ENCODE assay signal across 1 cellular context in genomic region chr12:15789215-15790171, GRCh38.
TF ChIP-seq lines count a peak whose summit lies in the region.

TSS of gene EPS8 (minus strand) at chr12:15789388. CDS start at chr12:15682951, 106,437 bp downstream.

TF ChIP-seq in HepG2, 621 proteins besides CTCF, POLR2A, EP300 and RAD21 (continued from another document and continues in another):
- peak; percentile 58; the same call in 1 of the 2 replicates for TF ChIP-seq ZSCAN29 (CRISPR knock-in tag; conservative IDR thresholded peaks at IDR 0.05)
- TF ChIP-seq, protein P1, sequence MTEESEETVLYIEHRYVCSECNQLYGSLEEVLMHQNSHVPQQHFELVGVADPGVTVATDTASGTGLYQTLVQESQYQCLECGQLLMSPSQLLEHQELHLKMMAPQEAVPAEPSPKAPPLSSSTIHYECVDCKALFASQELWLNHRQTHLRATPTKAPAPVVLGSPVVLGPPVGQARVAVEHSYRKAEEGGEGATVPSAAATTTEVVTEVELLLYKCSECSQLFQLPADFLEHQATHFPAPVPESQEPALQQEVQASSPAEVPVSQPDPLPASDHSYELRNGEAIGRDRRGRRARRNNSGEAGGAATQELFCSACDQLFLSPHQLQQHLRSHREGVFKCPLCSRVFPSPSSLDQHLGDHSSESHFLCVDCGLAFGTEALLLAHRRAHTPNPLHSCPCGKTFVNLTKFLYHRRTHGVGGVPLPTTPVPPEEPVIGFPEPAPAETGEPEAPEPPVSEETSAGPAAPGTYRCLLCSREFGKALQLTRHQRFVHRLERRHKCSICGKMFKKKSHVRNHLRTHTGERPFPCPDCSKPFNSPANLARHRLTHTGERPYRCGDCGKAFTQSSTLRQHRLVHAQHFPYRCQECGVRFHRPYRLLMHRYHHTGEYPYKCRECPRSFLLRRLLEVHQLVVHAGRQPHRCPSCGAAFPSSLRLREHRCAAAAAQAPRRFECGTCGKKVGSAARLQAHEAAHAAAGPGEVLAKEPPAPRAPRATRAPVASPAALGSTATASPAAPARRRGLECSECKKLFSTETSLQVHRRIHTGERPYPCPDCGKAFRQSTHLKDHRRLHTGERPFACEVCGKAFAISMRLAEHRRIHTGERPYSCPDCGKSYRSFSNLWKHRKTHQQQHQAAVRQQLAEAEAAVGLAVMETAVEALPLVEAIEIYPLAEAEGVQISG (CRISPR knock-in tag; IDR thresholded peaks at IDR 0.05), result peak; percentile 90
- peak; percentile 77 for TF ChIP-seq POLR2AphosphoS5 (IDR thresholded peaks at IDR 0.05; ENCODE audit: low read depth, low read length)
- TF ChIP-seq ZNF234 (CRISPR knock-in tag; conservative IDR thresholded peaks at IDR 0.05), result no peak
- TF ChIP-seq, protein P2, sequence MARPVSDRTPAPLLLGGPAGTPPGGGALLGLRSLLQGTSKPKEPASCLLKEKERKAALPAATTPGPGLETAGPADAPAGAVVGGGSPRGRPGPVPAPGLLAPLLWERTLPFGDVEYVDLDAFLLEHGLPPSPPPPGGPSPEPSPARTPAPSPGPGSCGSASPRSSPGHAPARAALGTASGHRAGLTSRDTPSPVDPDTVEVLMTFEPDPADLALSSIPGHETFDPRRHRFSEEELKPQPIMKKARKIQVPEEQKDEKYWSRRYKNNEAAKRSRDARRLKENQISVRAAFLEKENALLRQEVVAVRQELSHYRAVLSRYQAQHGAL (CRISPR knock-in tag; IDR thresholded peaks at IDR 0.05; ENCODE audit: not compliant biosample characterization), result no peak
- no peak for TF ChIP-seq MTA3 (CRISPR knock-in tag; IDR thresholded peaks at IDR 0.05)
- no peak; the same call in 1 of the 2 replicates for TF ChIP-seq ZNF543 (CRISPR knock-in tag; IDR thresholded peaks at IDR 0.05)
- TF ChIP-seq SP2 (CRISPR knock-in tag; IDR thresholded peaks at IDR 0.05), result no peak
- TF ChIP-seq RARG (CRISPR knock-in tag; IDR thresholded peaks at IDR 0.05; ENCODE audit: low read depth), result no peak
- TF ChIP-seq ZFP41 (CRISPR knock-in tag; IDR thresholded peaks at IDR 0.05; ENCODE audit: borderline replicate concordance), result no peak
- peak; percentile 63; the same call in 1 of the 2 replicates for TF ChIP-seq ZNF138 (CRISPR knock-in tag; IDR thresholded peaks at IDR 0.05; ENCODE audit: low read depth)
- TF ChIP-seq HNF1B (CRISPR knock-in tag; IDR thresholded peaks at IDR 0.05), result peak; percentile 65; the same call in 1 of the 2 replicates
- TF ChIP-seq NFIB (CRISPR knock-in tag; IDR thresholded peaks at IDR 0.05; ENCODE audit: borderline replicate concordance), result no peak
- TF ChIP-seq AKAP8 (CRISPR knock-in tag; IDR thresholded peaks at IDR 0.05), result peak; percentile 67
- TF ChIP-seq, protein P3, sequence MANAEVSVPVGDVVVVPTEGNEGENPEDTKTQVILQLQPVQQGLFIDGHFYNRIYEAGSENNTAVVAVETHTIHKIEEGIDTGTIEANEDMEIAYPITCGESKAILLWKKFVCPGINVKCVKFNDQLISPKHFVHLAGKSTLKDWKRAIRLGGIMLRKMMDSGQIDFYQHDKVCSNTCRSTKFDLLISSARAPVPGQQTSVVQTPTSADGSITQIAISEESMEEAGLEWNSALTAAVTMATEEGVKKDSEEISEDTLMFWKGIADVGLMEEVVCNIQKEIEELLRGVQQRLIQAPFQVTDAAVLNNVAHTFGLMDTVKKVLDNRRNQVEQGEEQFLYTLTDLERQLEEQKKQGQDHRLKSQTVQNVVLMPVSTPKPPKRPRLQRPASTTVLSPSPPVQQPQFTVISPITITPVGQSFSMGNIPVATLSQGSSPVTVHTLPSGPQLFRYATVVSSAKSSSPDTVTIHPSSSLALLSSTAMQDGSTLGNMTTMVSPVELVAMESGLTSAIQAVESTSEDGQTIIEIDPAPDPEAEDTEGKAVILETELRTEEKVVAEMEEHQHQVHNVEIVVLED (CRISPR knock-in tag; IDR thresholded peaks at IDR 0.05; ENCODE audit: borderline replicate concordance), result peak; percentile 50; the same call in 1 of the 2 replicates
- no peak for TF ChIP-seq ZNF83 (CRISPR knock-in tag; IDR thresholded peaks at IDR 0.05; ENCODE audit: borderline replicate concordance)
- peak; percentile 55; the same call in 1 of the 2 replicates for TF ChIP-seq ZNF709 (CRISPR knock-in tag; IDR thresholded peaks at IDR 0.05)
- TF ChIP-seq SMAD9 (CRISPR knock-in tag; IDR thresholded peaks at IDR 0.05), result no peak
- peak; percentile 71; the same call in 1 of the 2 replicates for TF ChIP-seq BORCS8-MEF2B (CRISPR knock-in tag; IDR thresholded peaks at IDR 0.05)
- TF ChIP-seq, protein P4, sequence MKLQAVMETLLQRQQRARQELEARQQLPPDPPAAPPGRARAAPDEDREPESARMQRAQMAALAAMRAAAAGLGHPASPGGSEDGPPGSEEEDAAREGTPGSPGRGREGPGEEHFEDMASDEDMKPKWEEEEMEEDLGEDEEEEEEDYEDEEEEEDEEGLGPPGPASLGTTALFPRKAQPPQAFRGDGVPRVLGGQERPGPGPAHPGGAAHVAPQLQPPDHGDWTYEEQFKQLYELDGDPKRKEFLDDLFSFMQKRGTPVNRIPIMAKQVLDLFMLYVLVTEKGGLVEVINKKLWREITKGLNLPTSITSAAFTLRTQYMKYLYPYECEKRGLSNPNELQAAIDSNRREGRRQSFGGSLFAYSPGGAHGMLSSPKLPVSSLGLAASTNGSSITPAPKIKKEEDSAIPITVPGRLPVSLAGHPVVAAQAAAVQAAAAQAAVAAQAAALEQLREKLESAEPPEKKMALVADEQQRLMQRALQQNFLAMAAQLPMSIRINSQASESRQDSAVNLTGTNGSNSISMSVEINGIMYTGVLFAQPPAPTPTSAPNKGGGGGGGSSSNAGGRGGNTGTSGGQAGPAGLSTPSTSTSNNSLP (IDR thresholded peaks at IDR 0.05; ENCODE audit: low read depth, low read length), result peak; percentile 73; the same call in 1 of the 2 replicates
- TF ChIP-seq SMAD3 (CRISPR knock-in tag; IDR thresholded peaks at IDR 0.05), result peak; percentile 52; the same call in 1 of the 2 replicates
- TF ChIP-seq ZNF337 (CRISPR knock-in tag; IDR thresholded peaks at IDR 0.05; ENCODE audit: borderline replicate concordance, low read depth), result 0 out of 2 replicates have a peak, but pooled peaks have one; percentile 22
- TF ChIP-seq, protein P5, sequence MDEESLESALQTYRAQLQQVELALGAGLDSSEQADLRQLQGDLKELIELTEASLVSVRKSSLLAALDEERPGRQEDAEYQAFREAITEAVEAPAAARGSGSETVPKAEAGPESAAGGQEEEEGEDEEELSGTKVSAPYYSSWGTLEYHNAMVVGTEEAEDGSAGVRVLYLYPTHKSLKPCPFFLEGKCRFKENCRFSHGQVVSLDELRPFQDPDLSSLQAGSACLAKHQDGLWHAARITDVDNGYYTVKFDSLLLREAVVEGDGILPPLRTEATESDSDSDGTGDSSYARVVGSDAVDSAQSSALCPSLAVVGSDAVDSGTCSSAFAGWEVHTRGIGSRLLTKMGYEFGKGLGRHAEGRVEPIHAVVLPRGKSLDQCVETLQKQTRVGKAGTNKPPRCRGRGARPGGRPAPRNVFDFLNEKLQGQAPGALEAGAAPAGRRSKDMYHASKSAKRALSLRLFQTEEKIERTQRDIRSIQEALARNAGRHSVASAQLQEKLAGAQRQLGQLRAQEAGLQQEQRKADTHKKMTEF (CRISPR knock-in tag; IDR thresholded peaks at IDR 0.05), result peak; percentile 79
- TF ChIP-seq ZNF136 (CRISPR knock-in tag; IDR thresholded peaks at IDR 0.05; ENCODE audit: low read depth), result no peak
- TF ChIP-seq ZFP36 (IDR thresholded peaks at IDR 0.05; ENCODE audit: borderline replicate concordance, low read depth, low read length, partially characterized antibody), result no peak
- TF ChIP-seq KDM2A (CRISPR knock-in tag; IDR thresholded peaks at IDR 0.05; ENCODE audit: borderline replicate concordance, low read depth), result peak; percentile 86
- peak; percentile 52; the same call in 1 of the 2 replicates for TF ChIP-seq ZHX1 (CRISPR knock-in tag; IDR thresholded peaks at IDR 0.05; ENCODE audit: low read depth)
- peak; percentile 91; the same call in 1 of the 2 replicates for TF ChIP-seq ZNF672 (CRISPR knock-in tag; IDR thresholded peaks at IDR 0.05)
- TF ChIP-seq ZNF639 (CRISPR knock-in tag; conservative IDR thresholded peaks at IDR 0.05), result peak; percentile 64; the same call in 1 of the 2 replicates
- no peak; the same call in 1 of the 2 replicates for TF ChIP-seq KLF6 (CRISPR knock-in tag; IDR thresholded peaks at IDR 0.05)
- peak; percentile 75 for TF ChIP-seq MED8 (CRISPR knock-in tag; IDR thresholded peaks at IDR 0.05; ENCODE audit: insufficient replicate concordance)
- TF ChIP-seq ZNF782 (CRISPR knock-in tag; IDR thresholded peaks at IDR 0.05; ENCODE audit: borderline replicate concordance), result peak; percentile 63
- TF ChIP-seq, protein P6, sequence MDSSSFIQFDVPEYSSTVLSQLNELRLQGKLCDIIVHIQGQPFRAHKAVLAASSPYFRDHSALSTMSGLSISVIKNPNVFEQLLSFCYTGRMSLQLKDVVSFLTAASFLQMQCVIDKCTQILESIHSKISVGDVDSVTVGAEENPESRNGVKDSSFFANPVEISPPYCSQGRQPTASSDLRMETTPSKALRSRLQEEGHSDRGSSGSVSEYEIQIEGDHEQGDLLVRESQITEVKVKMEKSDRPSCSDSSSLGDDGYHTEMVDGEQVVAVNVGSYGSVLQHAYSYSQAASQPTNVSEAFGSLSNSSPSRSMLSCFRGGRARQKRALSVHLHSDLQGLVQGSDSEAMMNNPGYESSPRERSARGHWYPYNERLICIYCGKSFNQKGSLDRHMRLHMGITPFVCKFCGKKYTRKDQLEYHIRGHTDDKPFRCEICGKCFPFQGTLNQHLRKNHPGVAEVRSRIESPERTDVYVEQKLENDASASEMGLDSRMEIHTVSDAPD (CRISPR knock-in tag; IDR thresholded peaks at IDR 0.05), result peak; percentile 73; the same call in 1 of the 2 replicates
- TF ChIP-seq TBX3 (IDR thresholded peaks at IDR 0.05; ENCODE audit: borderline replicate concordance), result no peak; the same call in 1 of the 2 replicates
- no peak for TF ChIP-seq MTF1 (CRISPR knock-in tag; IDR thresholded peaks at IDR 0.05)
- TF ChIP-seq ZNF652 (CRISPR knock-in tag; IDR thresholded peaks at IDR 0.05; ENCODE audit: borderline replicate concordance, low read depth), result 0 out of 2 replicates have a peak, but pooled peaks have one; percentile 39
- 0 out of 2 replicates have a peak, but pooled peaks have one; percentile 41 for TF ChIP-seq ZSCAN20 (CRISPR knock-in tag; IDR thresholded peaks at IDR 0.05; ENCODE audit: borderline replicate concordance)
- 0 out of 2 replicates have a peak, but pooled peaks have one; percentile 48 for TF ChIP-seq ZNF674 (CRISPR knock-in tag; IDR thresholded peaks at IDR 0.05; ENCODE audit: low read depth)
- peak; percentile 79 for TF ChIP-seq ZNF331 (CRISPR knock-in tag; IDR thresholded peaks at IDR 0.05)
- peak; percentile 68 for TF ChIP-seq PAXIP1 (CRISPR knock-in tag; conservative IDR thresholded peaks at IDR 0.05)
- no peak for TF ChIP-seq ZNF296 (CRISPR knock-in tag; conservative IDR thresholded peaks at IDR 0.05)
